Comparison of ENCODE assay signal across 16 cellular contexts in genomic region chr17:57544834-57545463, GRCh38.
DNase-seq lines count a peak whose midpoint lies in the region; ATAC-seq and TF ChIP-seq lines count a peak whose summit lies in the region.
"Had no signal": no experiment of that assay in that cellular context is flagged by ENCODE, and none has a peak within 500 bp of the region (broad histone marks: within the 10 kb centered on the region; RNA-seq: fewer than 3 reads in every experiment).

No MANE protein-coding gene starts in this region.

- TF ChIP-seq CTCF in mesothelial cell of epicardium (IDR thresholded peaks at IDR 0.05; ENCODE audit: unreplicated experiment): no peak
- no peak for TF ChIP-seq CTCF in ovary (IDR thresholded peaks at IDR 0.05)
- TF ChIP-seq CTCF in dorsolateral prefrontal cortex (IDR thresholded peaks at IDR 0.05 in 54 of 56, conservative IDR thresholded peaks at IDR 0.05 in 2 of 56; ENCODE audit: low read depth in 1 of 56, partially characterized antibody in 56 of 56): no peak

- H3K27ac ChIP-seq in ovary: no peak overlapping the region
- peak overlapping the region in 2 of 59 donors; percentile 28 to 30 for H3K27ac ChIP-seq in dorsolateral prefrontal cortex
- H3K27ac ChIP-seq: left lung had no signal

- H3K36me3 Mint-ChIP-seq in mesothelial cell of epicardium: no peaks in the 10 kb centered on the region
- no peaks in the 10 kb centered on the region for H3K36me3 Mint-ChIP-seq in natural killer cell treated with Interleukin-12 subunit alpha and Interleukin-12 subunit beta and Interleukin-15 and Interleukin-18, amount 100 ng/mL, for 72 hours
- H3K36me3 Mint-ChIP-seq in T-helper 2 cell treated with Interferon-gamma antibody and Interleukin-4, amounts not matched to agents 5 μg/mL and 100 μg/mL, for 36 hours (ENCODE audit: low read depth): no peaks in the 10 kb centered on the region

- no peak for ATAC-seq in natural killer cell treated with Interleukin-12 subunit alpha and Interleukin-12 subunit beta and Interleukin-15 and Interleukin-18, amount 100 ng/mL, for 72 hours
- ATAC-seq: left lung; stimulated activated naive CD8-positive, alpha-beta T cell treated with anti-CD3 and anti-CD28 coated beads, Interleukin-15, Interleukin-2, amounts not matched to agents 100 U/mL and 50 U/mL, for 24 hours had no signal

- WGBS in ovary, 3 donors: 78 to 82% (median 78%) methylated on average over 7 of the region's 7 CpGs

- peaks cover 14% of the 10 kb centered on the region for H3K27me3 Mint-ChIP-seq in mesothelial cell of epicardium (ENCODE audit: low read depth)
- H3K27me3 Mint-ChIP-seq in natural killer cell treated with Interleukin-12 subunit alpha and Interleukin-12 subunit beta and Interleukin-15 and Interleukin-18, amount 100 ng/mL, for 72 hours: peaks cover 0 to 3% of the 10 kb centered on the region in 2 donors
- H3K27me3 Mint-ChIP-seq in T-helper 2 cell treated with Interferon-gamma antibody and Interleukin-4, amounts not matched to agents 5 μg/mL and 100 μg/mL, for 36 hours (ENCODE audit: low read depth): no peaks in the 10 kb centered on the region

- H3K9me3 ChIP-seq in ovary: no peaks in the 10 kb centered on the region
- H3K9me3 ChIP-seq: left lung had no signal

- no peaks in the 10 kb centered on the region for H3K9me3 Mint-ChIP-seq in mesothelial cell of epicardium
- no peaks in the 10 kb centered on the region for H3K9me3 Mint-ChIP-seq in natural killer cell treated with Interleukin-12 subunit alpha and Interleukin-12 subunit beta and Interleukin-15 and Interleukin-18, amount 100 ng/mL, for 72 hours
- H3K9me3 Mint-ChIP-seq in T-helper 2 cell treated with Interferon-gamma antibody and Interleukin-4, amounts not matched to agents 5 μg/mL and 100 μg/mL, for 36 hours: no peaks in the 10 kb centered on the region
- H3K9me3 Mint-ChIP-seq: activated T-helper 2 cell treated with anti-CD3 and anti-CD28 coated beads, Interferon-gamma antibody, Interleukin-2, Interleukin-4, amounts not matched to agents 10 μg/mL and 5 μg/mL and 100 μg/mL, durations not matched to agents 14 hours and 24 hours and 36 hours had no signal

- H3K36me3 ChIP-seq in ovary: no peaks in the 10 kb centered on the region
- H3K36me3 ChIP-seq: left lung had no signal

- H3K4me3 Mint-ChIP-seq in mesothelial cell of epicardium: peak overlapping the region; percentile 4
- H3K4me3 Mint-ChIP-seq in natural killer cell treated with Interleukin-12 subunit alpha and Interleukin-12 subunit beta and Interleukin-15 and Interleukin-18, amount 100 ng/mL, for 72 hours: no peak overlapping the region
- H3K4me3 Mint-ChIP-seq in T-helper 2 cell treated with Interferon-gamma antibody and Interleukin-4, amounts not matched to agents 5 μg/mL and 100 μg/mL, for 36 hours: no peak overlapping the region

- peaks cover 72% of the 10 kb centered on the region for H3K4me1 Mint-ChIP-seq in mesothelial cell of epicardium
- peaks cover 11 to 12% of the 10 kb centered on the region in 2 donors for H3K4me1 Mint-ChIP-seq in natural killer cell treated with Interleukin-12 subunit alpha and Interleukin-12 subunit beta and Interleukin-15 and Interleukin-18, amount 100 ng/mL, for 72 hours (ENCODE audit: low read depth in 2 of 2)
- H3K4me1 Mint-ChIP-seq in T-helper 2 cell treated with Interferon-gamma antibody and Interleukin-4, amounts not matched to agents 5 μg/mL and 100 μg/mL, for 36 hours (ENCODE audit: low read depth): peaks cover 10% of the 10 kb centered on the region

- H3K27me3 ChIP-seq in ovary: no peaks in the 10 kb centered on the region
- H3K27me3 ChIP-seq in dorsolateral prefrontal cortex: no peaks in the 10 kb centered on the region
- H3K27me3 ChIP-seq: left lung had no signal

- DNase-seq in DMS79 (lab: John Stamatoyannopoulos, UW): peak; percentile 23
- DNase-seq in NCI-H146 (lab: John Stamatoyannopoulos, UW): peak; percentile 56
- DNase-seq in NCI-H82 (lab: John Stamatoyannopoulos, UW): peak; percentile 96
- no peak for DNase-seq in mesothelial cell of epicardium (ENCODE audit: low spot score in 2 of 2, unreplicated experiment in 2 of 2)
- no peak for DNase-seq in natural killer cell treated with Interleukin-12 subunit alpha and Interleukin-12 subunit beta and Interleukin-15 and Interleukin-18, amount 100 ng/mL, for 72 hours (ENCODE audit: low spot score)
- DNase-seq in ovary: no peak
- no peak for DNase-seq in dorsolateral prefrontal cortex
- DNase-seq in T-helper 2 cell treated with Interferon-gamma antibody and Interleukin-4, amounts not matched to agents 5 μg/mL and 100 μg/mL, for 36 hours (ENCODE audit: low spot score): no peak
- DNase-seq: activated CD4-positive, alpha-beta T cell treated with anti-CD3 and anti-CD28 coated beads, Interleukin-2, amount 50 U/mL, for 48 hours; anterior cingulate cortex; C1 segment of cervical spinal cord; dermis blood vessel endothelial cell; hypothalamus; left lung; stimulated activated naive CD8-positive, alpha-beta T cell treated with anti-CD3 and anti-CD28 coated beads, Interleukin-15, Interleukin-2, amounts not matched to agents 100 U/mL and 50 U/mL, for 24 hours had no signal

- intact Hi-C loops in ovary (cut with DNase I) (no loop called here), dorsolateral prefrontal cortex (cut with DNase I) (no loop called here)

- no peak for TF ChIP-seq EP300 in ovary (IDR thresholded peaks at IDR 0.05)

- no peak for TF ChIP-seq POLR2A in ovary (IDR thresholded peaks at IDR 0.05)

- H3K27ac Mint-ChIP-seq in mesothelial cell of epicardium: peak overlapping the region; percentile 16
- no peak overlapping the region for H3K27ac Mint-ChIP-seq in natural killer cell treated with Interleukin-12 subunit alpha and Interleukin-12 subunit beta and Interleukin-15 and Interleukin-18, amount 100 ng/mL, for 72 hours
- no peak overlapping the region for H3K27ac Mint-ChIP-seq in T-helper 2 cell treated with Interferon-gamma antibody and Interleukin-4, amounts not matched to agents 5 μg/mL and 100 μg/mL, for 36 hours
- H3K27ac Mint-ChIP-seq: activated T-helper 2 cell treated with anti-CD3 and anti-CD28 coated beads, Interferon-gamma antibody, Interleukin-2, Interleukin-4, amounts not matched to agents 10 μg/mL and 5 μg/mL and 100 μg/mL, durations not matched to agents 14 hours and 24 hours and 36 hours had no signal

- H3K4me1 ChIP-seq in ovary (ENCODE audit: insufficient read depth): no peaks in the 10 kb centered on the region
- H3K4me1 ChIP-seq: left lung had no signal

- no peak overlapping the region for H3K4me3 ChIP-seq in ovary
- no peak overlapping the region for H3K4me3 ChIP-seq in dorsolateral prefrontal cortex
- H3K4me3 ChIP-seq: left lung had no signal

Comparison
In these comparisons a context has a peak if more than half of its experiments do, and no peak if none do; other contexts are left out.
1. DNase-seq: peak in DMS79 (single experiment), NCI-H146 (single experiment) and NCI-H82 (single experiment); none in mesothelial cell of epicardium (0 of 2), natural killer cell treated with Interleukin-12 subunit alpha and Interleukin-12 subunit beta and Interleukin-15 and Interleukin-18, amount 100 ng/mL, for 72 hours (single experiment), ovary (0 of 5), dorsolateral prefrontal cortex (0 of 10) and T-helper 2 cell treated with Interferon-gamma antibody and Interleukin-4, amounts not matched to agents 5 μg/mL and 100 μg/mL, for 36 hours (single experiment).